Comparison of ENCODE assay signal across 10 cellular contexts in genomic region chr1:245888809-245889208, GRCh38.
A peak's percentile ranks its signal among the peaks of the same experiment; 100 is the strongest.
DNase-seq lines count a peak whose midpoint lies in the region; ATAC-seq and TF ChIP-seq lines count a peak whose summit lies in the region.
"Had no signal": no experiment of that assay in that cellular context is flagged by ENCODE, and none has a peak within 500 bp of the region (broad histone marks: within the 10 kb centered on the region; RNA-seq: fewer than 3 reads in every experiment).

No MANE protein-coding gene starts in this region.

- H3K27me3 ChIP-seq in Peyer's patch, result no peaks in the 10 kb centered on the region

- no peak overlapping the region for H3K27ac Mint-ChIP-seq in T-helper 17 cell
- H3K27ac Mint-ChIP-seq: stimulated activated memory B cell treated with anti-CD40 and anti-IgM and Interleukin-4, amounts not matched to agents 10 μg/mL and 1 μg/mL and 100 μg/mL, for 72 hours had no signal

- TF ChIP-seq POLR2A in Peyer's patch (IDR thresholded peaks at IDR 0.05), result no peak

- no peaks in the 10 kb centered on the region for H3K9me3 ChIP-seq in Peyer's patch
- no peaks in the 10 kb centered on the region for H3K9me3 ChIP-seq in T-helper 17 cell (ENCODE audit: control insufficient read depth, low read length, poor library complexity, severe bottlenecking)

- ATAC-seq in GM19351 (IDR thresholded peaks at IDR 0.05; ENCODE audit: unreplicated experiment), result peak; percentile 56
- ATAC-seq in HG03159 (IDR thresholded peaks at IDR 0.05; ENCODE audit: unreplicated experiment), result no peak
- no peak for ATAC-seq in T-helper 17 cell
- ATAC-seq in GM21360 (IDR thresholded peaks at IDR 0.05; ENCODE audit: unreplicated experiment), result no peak
- ATAC-seq: stimulated activated memory B cell treated with anti-CD40 and anti-IgM and Interleukin-4, amounts not matched to agents 10 μg/mL and 1 μg/mL and 100 μg/mL, for 72 hours had no signal

- H3K4me1 Mint-ChIP-seq in T-helper 17 cell, result peaks cover 10% of the 10 kb centered on the region
- H3K4me1 Mint-ChIP-seq: stimulated activated memory B cell treated with anti-CD40 and anti-IgM and Interleukin-4, amounts not matched to agents 10 μg/mL and 1 μg/mL and 100 μg/mL, for 72 hours had no signal

- DNase-seq in ACHN (peak; percentile 44), Peyer's patch (no peak), fibroblast of villous mesenchyme (ENCODE audit: low read depth) (peak; percentile 63), T-helper 17 cell (no peak)
- no peak for DNase-seq in activated naive CD4-positive, alpha-beta T cell treated with Interleukin-2 at 50 U/mL for 16 hours
- DNase-seq: KG1 had no signal

- H3K36me3 Mint-ChIP-seq in T-helper 17 cell (ENCODE audit: low read depth), result peaks cover 7% of the 10 kb centered on the region

- no peaks in the 10 kb centered on the region for H3K36me3 ChIP-seq in Peyer's patch

- peak in 4 of 6 experiments; percentile 37 to 54 (median 48) for TF ChIP-seq CTCF in Peyer's patch (IDR thresholded peaks at IDR 0.05)
- TF ChIP-seq CTCF in fibroblast of villous mesenchyme (IDR thresholded peaks at IDR 0.05; ENCODE audit: insufficient read depth, low read depth, low read length), result peak; percentile 48

- in situ Hi-C loops in ACHN (cut with HindIII; ENCODE audit: low pct_ligation_motif_present, low pct_unique_long_range_greater_than_20kb, low sequenced_read_pairs), result no loop called here

- no peak overlapping the region for H3K27ac ChIP-seq in Peyer's patch

- H3K4me3 ChIP-seq in Peyer's patch (no peak overlapping the region), fibroblast of villous mesenchyme (ENCODE audit: low read depth, low read length) (no peak overlapping the region)

- H3K4me1 ChIP-seq in Peyer's patch, result no peaks in the 10 kb centered on the region

- no peak overlapping the region for H3K4me3 Mint-ChIP-seq in T-helper 17 cell
- H3K4me3 Mint-ChIP-seq: stimulated activated memory B cell treated with anti-CD40 and anti-IgM and Interleukin-4, amounts not matched to agents 10 μg/mL and 1 μg/mL and 100 μg/mL, for 72 hours had no signal

- no peaks in the 10 kb centered on the region for H3K27me3 Mint-ChIP-seq in T-helper 17 cell
- H3K27me3 Mint-ChIP-seq: stimulated activated memory B cell treated with anti-CD40 and anti-IgM and Interleukin-4, amounts not matched to agents 10 μg/mL and 1 μg/mL and 100 μg/mL, for 72 hours had no signal

Comparison
In these comparisons a context has a peak if more than half of its experiments do, and no peak if none do; other contexts are left out.
1. DNase-seq: peak in ACHN (single experiment) and fibroblast of villous mesenchyme (single experiment); none in Peyer's patch (0 of 3), activated naive CD4-positive, alpha-beta T cell treated with Interleukin-2 at 50 U/mL for 16 hours (single experiment) and T-helper 17 cell (0 of 3).